25 cellular contexts compared by ENCODE assay signal in genomic region chr10:83122336-83122735, GRCh38.
"Had no signal": no experiment of that assay in that cellular context is flagged by ENCODE, and none has a peak within 500 bp of the region (broad histone marks: within the 10 kb centered on the region; RNA-seq: fewer than 3 reads in every experiment).

No MANE protein-coding gene starts in this region.

- H3K36me3 ChIP-seq: brain microvascular endothelial cell, gastrocnemius medialis, left ventricle myocardium inferior, neural progenitor cell, prostate gland, right atrium auricular region, tibial nerve, vagina had no signal

- H3K4me3 Mint-ChIP-seq: activated CD4-positive, alpha-beta T cell treated with anti-CD3 and anti-CD28 coated beads, Interleukin-2, amount 10 ng/mL, durations not matched to agents 7 days and 5 days; activated CD8-positive, alpha-beta T cell treated with anti-CD3 and anti-CD28 coated beads, Interleukin-2, amount 10 ng/mL, durations not matched to agents 7 days and 5 days; activated naive CD8-positive, alpha-beta T cell treated with anti-CD3 and anti-CD28 coated beads, Interleukin-2, amount 10 ng/mL, durations not matched to agents 7 days and 5 days; activated T-cell treated with anti-CD3 and anti-CD28 coated beads, Interleukin-2, amount 50 U/mL, for 24 hours; naive B cell; neural progenitor cell; stimulated activated naive CD8-positive, alpha-beta T cell treated with anti-CD3 and anti-CD28 coated beads, Interleukin-15, Interleukin-2, amounts not matched to agents 100 ng/mL and 50 ng/mL, for 24 hours had no signal

- H3K4me2 ChIP-seq: neural progenitor cell had no signal

- H3K4me3 ChIP-seq: gastrocnemius medialis, left ventricle myocardium inferior, mucosa of descending colon, neural progenitor cell, prostate gland, right atrium auricular region, tibial nerve, vagina had no signal

- H3K4me1 ChIP-seq: gastrocnemius medialis, left ventricle myocardium inferior, neural progenitor cell, prostate gland, right atrium auricular region, tibial nerve had no signal

- H3K27ac Mint-ChIP-seq: activated CD4-positive, alpha-beta T cell treated with anti-CD3 and anti-CD28 coated beads, Interleukin-2, amount 10 ng/mL, durations not matched to agents 7 days and 5 days; activated CD8-positive, alpha-beta T cell treated with anti-CD3 and anti-CD28 coated beads, Interleukin-2, amount 10 ng/mL, durations not matched to agents 7 days and 5 days; activated naive CD8-positive, alpha-beta T cell treated with anti-CD3 and anti-CD28 coated beads, Interleukin-2, amount 10 ng/mL, durations not matched to agents 7 days and 5 days; activated T-cell treated with anti-CD3 and anti-CD28 coated beads, Interleukin-2, amount 50 U/mL, for 24 hours; activated T-helper 2 cell treated with anti-CD3 and anti-CD28 coated beads, Interferon-gamma antibody, Interleukin-2, Interleukin-4, amounts not matched to agents 10 μg/mL and 5 μg/mL and 100 μg/mL, durations not matched to agents 14 hours and 24 hours and 36 hours; naive B cell; neural progenitor cell; stimulated activated naive CD8-positive, alpha-beta T cell treated with anti-CD3 and anti-CD28 coated beads, Interleukin-15, Interleukin-2, amounts not matched to agents 100 ng/mL and 50 ng/mL, for 24 hours had no signal

- H3K27ac ChIP-seq: brain microvascular endothelial cell, gastrocnemius medialis, left ventricle myocardium inferior, neural progenitor cell, prostate gland, right atrium auricular region, tibial nerve, vagina had no signal

- H3K36me3 Mint-ChIP-seq: activated naive CD8-positive, alpha-beta T cell treated with anti-CD3 and anti-CD28 coated beads, Interleukin-2, amount 10 ng/mL, durations not matched to agents 7 days and 5 days; naive B cell; neural progenitor cell had no signal

- H2AFZ ChIP-seq: neural progenitor cell had no signal

- H3K4me1 Mint-ChIP-seq: activated CD4-positive, alpha-beta T cell treated with anti-CD3 and anti-CD28 coated beads, Interleukin-2, amount 10 ng/mL, durations not matched to agents 7 days and 5 days; activated naive CD8-positive, alpha-beta T cell treated with anti-CD3 and anti-CD28 coated beads, Interleukin-2, amount 10 ng/mL, durations not matched to agents 7 days and 5 days; naive B cell; neural progenitor cell had no signal

- H3K9me3 ChIP-seq: gastrocnemius medialis, prostate gland, right atrium auricular region, vagina had no signal

- DNase-seq: activated CD4-positive, alpha-beta T cell treated with anti-CD3 and anti-CD28 coated beads, Interleukin-2, amount 10 ng/mL, durations not matched to agents 7 days and 5 days; activated CD8-positive, alpha-beta T cell treated with anti-CD3 and anti-CD28 coated beads, Interleukin-2, amount 10 ng/mL, durations not matched to agents 7 days and 5 days; activated naive CD4-positive, alpha-beta T cell treated with Interleukin-2 at 50 U/mL for 16 hours; activated naive CD8-positive, alpha-beta T cell treated with anti-CD3 and anti-CD28 coated beads, Interleukin-2, amount 10 ng/mL, durations not matched to agents 7 days and 5 days; activated T-cell treated with anti-CD3 and anti-CD28 coated beads, Interleukin-2, amount 50 U/mL, for 24 hours; anterior cingulate cortex; brain microvascular endothelial cell; cerebellar nuclear complex; effector CD4-positive, alpha-beta T cell; gastrocnemius medialis; head of caudate nucleus; kidney; left ventricle myocardium inferior; mucosa of descending colon; naive B cell; stimulated activated CD4-positive, alpha-beta T cell treated with anti-CD3 and anti-CD28 coated beads, Interleukin-15, amount 100 ng/mL, for 24 hours; stimulated activated CD4-positive, alpha-beta T cell treated with anti-CD3 and anti-CD28 coated beads, Interleukin-2, amount 100 ng/mL, for 48 hours; T1000 had no signal

- H3K27me3 Mint-ChIP-seq: activated CD4-positive, alpha-beta T cell treated with anti-CD3 and anti-CD28 coated beads, Interleukin-2, amount 10 ng/mL, durations not matched to agents 7 days and 5 days; activated naive CD8-positive, alpha-beta T cell treated with anti-CD3 and anti-CD28 coated beads, Interleukin-2, amount 10 ng/mL, durations not matched to agents 7 days and 5 days; activated T-cell treated with anti-CD3 and anti-CD28 coated beads, Interleukin-2, amount 50 U/mL, for 24 hours; naive B cell; stimulated activated naive CD8-positive, alpha-beta T cell treated with anti-CD3 and anti-CD28 coated beads, Interleukin-15, Interleukin-2, amounts not matched to agents 100 ng/mL and 50 ng/mL, for 24 hours had no signal

- H3K9ac ChIP-seq: neural progenitor cell had no signal

- FAIRE-seq: kidney had no signal

- H3K27me3 ChIP-seq: brain microvascular endothelial cell, gastrocnemius medialis, neural progenitor cell, right atrium auricular region, tibial nerve, vagina had no signal
